Comparison of ENCODE assay signal across 1 cellular context in genomic region chr10:80410122-80410521, GRCh38.
TF ChIP-seq lines count a peak whose summit lies in the region.

No MANE protein-coding gene starts in this region.

TF ChIP-seq in endothelial cell of umbilical vein, 7 proteins besides CTCF, POLR2A, EP300 and RAD21:
- TF ChIP-seq MAX (IDR thresholded peaks at IDR 0.05; ENCODE audit: insufficient read depth, insufficient read length) (no peak), EZH2 (IDR thresholded peaks at IDR 0.05; ENCODE audit: borderline replicate concordance, low read depth, low read length, severe bottlenecking) (no peak), JUN (IDR thresholded peaks at IDR 0.05; ENCODE audit: borderline replicate concordance, insufficient read depth, insufficient read length, low read depth) (no peak), FOS (IDR thresholded peaks at IDR 0.05; ENCODE audit: borderline replicate concordance, insufficient read depth, low read length) (no peak), GATA2 (IDR thresholded peaks at IDR 0.05; ENCODE audit: insufficient read depth, insufficient read length, low read depth, low read length) (no peak), MYC (IDR thresholded peaks at IDR 0.05; ENCODE audit: low read depth, low read length) (no peak), POLR2AphosphoS5 (IDR thresholded peaks at IDR 0.05; ENCODE audit: insufficient read depth, low read depth, low read length) (no peak)
